In the genomic region with DNA sequence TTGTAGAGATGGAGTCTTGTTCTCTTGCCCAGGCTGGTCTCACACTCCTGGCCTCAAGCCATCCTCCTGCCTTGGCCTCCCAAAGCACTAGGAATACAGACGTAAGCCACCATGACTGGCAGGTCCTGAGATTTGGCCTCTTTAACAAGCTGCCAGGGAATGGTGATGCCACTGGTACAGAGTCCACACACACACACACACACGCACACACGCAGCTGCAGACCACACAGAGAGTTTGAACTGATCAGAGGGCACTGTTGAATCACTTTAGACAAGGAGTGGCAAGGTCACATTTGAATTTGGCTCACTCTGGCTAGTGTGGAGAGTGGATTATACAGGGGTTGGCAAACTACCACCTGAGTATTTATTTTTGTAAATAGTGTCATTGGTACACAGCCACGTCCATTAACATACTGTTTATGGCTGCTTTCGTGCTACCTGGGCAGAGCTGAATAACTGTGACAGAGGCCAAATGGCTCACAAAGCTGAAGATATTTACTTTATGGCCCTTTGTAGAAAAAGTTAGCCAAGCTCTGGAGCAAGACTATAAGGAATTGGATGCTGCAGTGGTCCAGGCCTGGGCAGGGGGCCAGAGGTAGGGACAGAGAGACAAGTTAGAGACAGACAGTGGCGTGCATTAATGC, we compare ENCODE assay signal across 1 cellular context.
TF ChIP-seq lines count a peak whose summit lies in the region.

No MANE protein-coding gene starts in this region.

TF ChIP-seq in HepG2, 621 proteins besides CTCF, POLR2A, EP300 and RAD21 (continued from another document and continues in another):
- TF ChIP-seq, protein P1, sequence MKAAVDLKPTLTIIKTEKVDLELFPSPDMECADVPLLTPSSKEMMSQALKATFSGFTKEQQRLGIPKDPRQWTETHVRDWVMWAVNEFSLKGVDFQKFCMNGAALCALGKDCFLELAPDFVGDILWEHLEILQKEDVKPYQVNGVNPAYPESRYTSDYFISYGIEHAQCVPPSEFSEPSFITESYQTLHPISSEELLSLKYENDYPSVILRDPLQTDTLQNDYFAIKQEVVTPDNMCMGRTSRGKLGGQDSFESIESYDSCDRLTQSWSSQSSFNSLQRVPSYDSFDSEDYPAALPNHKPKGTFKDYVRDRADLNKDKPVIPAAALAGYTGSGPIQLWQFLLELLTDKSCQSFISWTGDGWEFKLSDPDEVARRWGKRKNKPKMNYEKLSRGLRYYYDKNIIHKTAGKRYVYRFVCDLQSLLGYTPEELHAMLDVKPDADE (CRISPR knock-in tag; IDR thresholded peaks at IDR 0.05): no peak
- TF ChIP-seq, protein P2, sequence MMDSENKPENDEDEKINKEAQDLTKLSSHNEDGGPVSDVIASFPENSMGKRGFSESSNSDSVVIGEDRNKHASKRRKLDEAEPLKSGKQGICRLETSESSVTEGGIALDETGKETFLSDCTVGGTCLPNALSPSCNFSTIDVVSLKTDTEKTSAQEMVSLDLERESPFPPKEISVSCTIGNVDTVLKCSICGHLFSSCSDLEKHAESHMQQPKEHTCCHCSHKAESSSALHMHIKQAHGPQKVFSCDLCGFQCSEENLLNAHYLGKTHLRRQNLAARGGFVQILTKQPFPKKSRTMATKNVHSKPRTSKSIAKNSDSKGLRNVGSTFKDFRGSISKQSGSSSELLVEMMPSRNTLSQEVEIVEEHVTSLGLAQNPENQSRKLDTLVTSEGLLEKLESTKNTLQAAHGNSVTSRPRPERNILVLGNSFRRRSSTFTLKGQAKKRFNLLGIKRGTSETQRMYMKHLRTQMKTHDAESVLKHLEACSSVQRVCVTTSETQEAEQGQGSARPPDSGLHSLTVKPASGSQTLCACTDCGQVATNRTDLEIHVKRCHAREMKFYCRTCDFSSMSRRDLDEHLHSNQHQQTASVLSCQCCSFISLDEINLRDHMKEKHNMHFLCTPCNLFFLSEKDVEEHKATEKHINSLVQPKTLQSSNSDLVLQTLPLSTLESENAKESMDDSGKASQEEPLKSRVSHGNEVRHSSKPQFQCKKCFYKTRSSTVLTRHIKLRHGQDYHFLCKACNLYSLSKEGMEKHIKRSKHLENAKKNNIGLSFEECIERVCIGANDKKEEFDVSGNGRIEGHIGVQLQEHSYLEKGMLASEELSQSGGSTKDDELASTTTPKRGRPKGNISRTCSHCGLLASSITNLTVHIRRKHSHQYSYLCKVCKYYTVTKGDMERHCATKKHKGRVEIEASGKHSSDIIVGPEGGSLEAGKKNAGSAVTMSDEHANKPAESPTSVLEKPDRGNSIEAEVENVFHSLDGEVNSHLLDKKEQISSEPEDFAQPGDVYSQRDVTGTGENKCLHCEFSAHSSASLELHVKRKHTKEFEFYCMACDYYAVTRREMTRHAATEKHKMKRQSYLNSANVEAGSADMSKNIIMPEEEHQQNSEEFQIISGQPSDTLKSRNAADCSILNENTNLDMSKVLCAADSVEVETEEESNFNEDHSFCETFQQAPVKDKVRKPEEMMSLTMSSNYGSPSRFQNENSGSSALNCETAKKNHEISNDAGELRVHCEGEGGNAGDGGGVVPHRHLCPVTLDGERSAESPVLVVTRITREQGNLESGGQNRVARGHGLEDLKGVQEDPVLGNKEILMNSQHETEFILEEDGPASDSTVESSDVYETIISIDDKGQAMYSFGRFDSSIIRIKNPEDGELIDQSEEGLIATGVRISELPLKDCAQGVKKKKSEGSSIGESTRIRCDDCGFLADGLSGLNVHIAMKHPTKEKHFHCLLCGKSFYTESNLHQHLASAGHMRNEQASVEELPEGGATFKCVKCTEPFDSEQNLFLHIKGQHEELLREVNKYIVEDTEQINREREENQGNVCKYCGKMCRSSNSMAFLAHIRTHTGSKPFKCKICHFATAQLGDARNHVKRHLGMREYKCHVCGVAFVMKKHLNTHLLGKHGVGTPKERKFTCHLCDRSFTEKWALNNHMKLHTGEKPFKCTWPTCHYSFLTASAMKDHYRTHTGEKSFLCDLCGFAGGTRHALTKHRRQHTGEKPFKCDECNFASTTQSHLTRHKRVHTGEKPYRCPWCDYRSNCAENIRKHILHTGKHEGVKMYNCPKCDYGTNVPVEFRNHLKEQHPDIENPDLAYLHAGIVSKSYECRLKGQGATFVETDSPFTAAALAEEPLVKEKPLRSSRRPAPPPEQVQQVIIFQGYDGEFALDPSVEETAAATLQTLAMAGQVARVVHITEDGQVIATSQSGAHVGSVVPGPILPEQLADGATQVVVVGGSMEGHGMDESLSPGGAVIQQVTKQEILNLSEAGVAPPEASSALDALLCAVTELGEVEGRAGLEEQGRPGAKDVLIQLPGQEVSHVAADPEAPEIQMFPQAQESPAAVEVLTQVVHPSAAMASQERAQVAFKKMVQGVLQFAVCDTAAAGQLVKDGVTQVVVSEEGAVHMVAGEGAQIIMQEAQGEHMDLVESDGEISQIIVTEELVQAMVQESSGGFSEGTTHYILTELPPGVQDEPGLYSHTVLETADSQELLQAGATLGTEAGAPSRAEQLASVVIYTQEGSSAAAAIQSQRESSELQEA (CRISPR knock-in tag; IDR thresholded peaks at IDR 0.05; ENCODE audit: not compliant biosample characterization): no peak
- TF ChIP-seq NCOA2 (CRISPR knock-in tag; IDR thresholded peaks at IDR 0.05) (0 out of 2 replicates have a peak, but pooled peaks have one; percentile 19), PAWR (CRISPR knock-in tag; IDR thresholded peaks at IDR 0.05; ENCODE audit: borderline replicate concordance) (no peak), SRSF9 (IDR thresholded peaks at IDR 0.05; ENCODE audit: borderline replicate concordance, insufficient read depth, low read depth, low read length, poor library complexity, severe bottlenecking) (no peak), FOXJ3 (CRISPR knock-in tag; IDR thresholded peaks at IDR 0.05; ENCODE audit: borderline replicate concordance) (no peak), MED1 (CRISPR knock-in tag; IDR thresholded peaks at IDR 0.05) (peak; percentile 68), RBM39 (IDR thresholded peaks at IDR 0.05; ENCODE audit: low read depth, low read length, poor library complexity, severe bottlenecking) (no peak), FOXA1 (IDR thresholded peaks at IDR 0.05) (no peak), FOXA1 (CRISPR knock-in tag; IDR thresholded peaks at IDR 0.05) (peak; percentile 50; the same call in 1 of the 2 replicates), ZNF891 (CRISPR knock-in tag; IDR thresholded peaks at IDR 0.05) (no peak; the same call in 1 of the 2 replicates), ETV6 (CRISPR knock-in tag; conservative IDR thresholded peaks at IDR 0.05) (no peak), ZNF790 (CRISPR knock-in tag; IDR thresholded peaks at IDR 0.05; ENCODE audit: borderline replicate concordance) (no peak), ZNF451 (CRISPR knock-in tag; IDR thresholded peaks at IDR 0.05) (0 out of 2 replicates have a peak, but pooled peaks have one; percentile 39), ZNF333 (CRISPR knock-in tag; IDR thresholded peaks at IDR 0.05; ENCODE audit: borderline replicate concordance) (no peak), ZBTB7B (CRISPR knock-in tag; IDR thresholded peaks at IDR 0.05) (peak; percentile 64; the same call in 1 of the 2 replicates), NFRKB (IDR thresholded peaks at IDR 0.05) (no peak), PHB2 (IDR thresholded peaks at IDR 0.05; ENCODE audit: partially characterized antibody) (no peak), ZNF3 (CRISPR knock-in tag; IDR thresholded peaks at IDR 0.05) (no peak), NCOA5 (CRISPR knock-in tag; IDR thresholded peaks at IDR 0.05) (no peak), ZNF616 (CRISPR knock-in tag; IDR thresholded peaks at IDR 0.05; ENCODE audit: low read depth) (no peak), MXD4 (CRISPR knock-in tag; IDR thresholded peaks at IDR 0.05) (no peak), ZNF101 (CRISPR knock-in tag; IDR thresholded peaks at IDR 0.05; ENCODE audit: borderline replicate concordance, low read depth) (no peak), ZNF614 (CRISPR knock-in tag; IDR thresholded peaks at IDR 0.05; ENCODE audit: borderline replicate concordance) (peak; percentile 61; the same call in 1 of the 2 replicates), GABPB1 (CRISPR knock-in tag; IDR thresholded peaks at IDR 0.05) (no peak), NKX3-1 (CRISPR knock-in tag; IDR thresholded peaks at IDR 0.05) (no peak)
- TF ChIP-seq, protein P3, sequence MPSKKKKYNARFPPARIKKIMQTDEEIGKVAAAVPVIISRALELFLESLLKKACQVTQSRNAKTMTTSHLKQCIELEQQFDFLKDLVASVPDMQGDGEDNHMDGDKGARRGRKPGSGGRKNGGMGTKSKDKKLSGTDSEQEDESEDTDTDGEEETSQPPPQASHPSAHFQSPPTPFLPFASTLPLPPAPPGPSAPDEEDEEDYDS (CRISPR knock-in tag; IDR thresholded peaks at IDR 0.05): no peak
- TF ChIP-seq, protein P4, sequence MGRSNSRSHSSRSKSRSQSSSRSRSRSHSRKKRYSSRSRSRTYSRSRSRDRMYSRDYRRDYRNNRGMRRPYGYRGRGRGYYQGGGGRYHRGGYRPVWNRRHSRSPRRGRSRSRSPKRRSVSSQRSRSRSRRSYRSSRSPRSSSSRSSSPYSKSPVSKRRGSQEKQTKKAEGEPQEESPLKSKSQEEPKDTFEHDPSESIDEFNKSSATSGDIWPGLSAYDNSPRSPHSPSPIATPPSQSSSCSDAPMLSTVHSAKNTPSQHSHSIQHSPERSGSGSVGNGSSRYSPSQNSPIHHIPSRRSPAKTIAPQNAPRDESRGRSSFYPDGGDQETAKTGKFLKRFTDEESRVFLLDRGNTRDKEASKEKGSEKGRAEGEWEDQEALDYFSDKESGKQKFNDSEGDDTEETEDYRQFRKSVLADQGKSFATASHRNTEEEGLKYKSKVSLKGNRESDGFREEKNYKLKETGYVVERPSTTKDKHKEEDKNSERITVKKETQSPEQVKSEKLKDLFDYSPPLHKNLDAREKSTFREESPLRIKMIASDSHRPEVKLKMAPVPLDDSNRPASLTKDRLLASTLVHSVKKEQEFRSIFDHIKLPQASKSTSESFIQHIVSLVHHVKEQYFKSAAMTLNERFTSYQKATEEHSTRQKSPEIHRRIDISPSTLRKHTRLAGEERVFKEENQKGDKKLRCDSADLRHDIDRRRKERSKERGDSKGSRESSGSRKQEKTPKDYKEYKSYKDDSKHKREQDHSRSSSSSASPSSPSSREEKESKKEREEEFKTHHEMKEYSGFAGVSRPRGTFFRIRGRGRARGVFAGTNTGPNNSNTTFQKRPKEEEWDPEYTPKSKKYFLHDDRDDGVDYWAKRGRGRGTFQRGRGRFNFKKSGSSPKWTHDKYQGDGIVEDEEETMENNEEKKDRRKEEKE (IDR thresholded peaks at IDR 0.05): no peak
- TF ChIP-seq, protein P5, sequence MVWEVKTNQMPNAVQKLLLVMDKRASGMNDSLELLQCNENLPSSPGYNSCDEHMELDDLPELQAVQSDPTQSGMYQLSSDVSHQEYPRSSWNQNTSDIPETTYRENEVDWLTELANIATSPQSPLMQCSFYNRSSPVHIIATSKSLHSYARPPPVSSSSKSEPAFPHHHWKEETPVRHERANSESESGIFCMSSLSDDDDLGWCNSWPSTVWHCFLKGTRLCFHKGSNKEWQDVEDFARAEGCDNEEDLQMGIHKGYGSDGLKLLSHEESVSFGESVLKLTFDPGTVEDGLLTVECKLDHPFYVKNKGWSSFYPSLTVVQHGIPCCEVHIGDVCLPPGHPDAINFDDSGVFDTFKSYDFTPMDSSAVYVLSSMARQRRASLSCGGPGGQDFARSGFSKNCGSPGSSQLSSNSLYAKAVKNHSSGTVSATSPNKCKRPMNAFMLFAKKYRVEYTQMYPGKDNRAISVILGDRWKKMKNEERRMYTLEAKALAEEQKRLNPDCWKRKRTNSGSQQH (CRISPR knock-in tag; IDR thresholded peaks at IDR 0.05; ENCODE audit: low read depth): peak; percentile 84; the same call in 1 of the 2 replicates
- TF ChIP-seq, protein P6, sequence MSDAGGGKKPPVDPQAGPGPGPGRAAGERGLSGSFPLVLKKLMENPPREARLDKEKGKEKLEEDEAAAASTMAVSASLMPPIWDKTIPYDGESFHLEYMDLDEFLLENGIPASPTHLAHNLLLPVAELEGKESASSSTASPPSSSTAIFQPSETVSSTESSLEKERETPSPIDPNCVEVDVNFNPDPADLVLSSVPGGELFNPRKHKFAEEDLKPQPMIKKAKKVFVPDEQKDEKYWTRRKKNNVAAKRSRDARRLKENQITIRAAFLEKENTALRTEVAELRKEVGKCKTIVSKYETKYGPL (CRISPR knock-in tag; IDR thresholded peaks at IDR 0.05): no peak
- TF ChIP-seq, protein P7, sequence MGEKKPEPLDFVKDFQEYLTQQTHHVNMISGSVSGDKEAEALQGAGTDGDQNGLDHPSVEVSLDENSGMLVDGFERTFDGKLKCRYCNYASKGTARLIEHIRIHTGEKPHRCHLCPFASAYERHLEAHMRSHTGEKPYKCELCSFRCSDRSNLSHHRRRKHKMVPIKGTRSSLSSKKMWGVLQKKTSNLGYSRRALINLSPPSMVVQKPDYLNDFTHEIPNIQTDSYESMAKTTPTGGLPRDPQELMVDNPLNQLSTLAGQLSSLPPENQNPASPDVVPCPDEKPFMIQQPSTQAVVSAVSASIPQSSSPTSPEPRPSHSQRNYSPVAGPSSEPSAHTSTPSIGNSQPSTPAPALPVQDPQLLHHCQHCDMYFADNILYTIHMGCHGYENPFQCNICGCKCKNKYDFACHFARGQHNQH (CRISPR knock-in tag; IDR thresholded peaks at IDR 0.05): peak; percentile 31; the same call in 1 of the 2 replicates
- TF ChIP-seq, protein P8, sequence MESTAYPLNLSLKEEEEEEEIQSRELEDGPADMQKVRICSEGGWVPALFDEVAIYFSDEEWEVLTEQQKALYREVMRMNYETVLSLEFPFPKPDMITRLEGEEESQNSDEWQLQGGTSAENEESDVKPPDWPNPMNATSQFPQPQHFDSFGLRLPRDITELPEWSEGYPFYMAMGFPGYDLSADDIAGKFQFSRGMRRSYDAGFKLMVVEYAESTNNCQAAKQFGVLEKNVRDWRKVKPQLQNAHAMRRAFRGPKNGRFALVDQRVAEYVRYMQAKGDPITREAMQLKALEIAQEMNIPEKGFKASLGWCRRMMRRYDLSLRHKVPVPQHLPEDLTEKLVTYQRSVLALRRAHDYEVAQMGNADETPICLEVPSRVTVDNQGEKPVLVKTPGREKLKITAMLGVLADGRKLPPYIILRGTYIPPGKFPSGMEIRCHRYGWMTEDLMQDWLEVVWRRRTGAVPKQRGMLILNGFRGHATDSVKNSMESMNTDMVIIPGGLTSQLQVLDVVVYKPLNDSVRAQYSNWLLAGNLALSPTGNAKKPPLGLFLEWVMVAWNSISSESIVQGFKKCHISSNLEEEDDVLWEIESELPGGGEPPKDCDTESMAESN (CRISPR knock-in tag; conservative IDR thresholded peaks at IDR 0.05): no peak
- TF ChIP-seq, protein P9, sequence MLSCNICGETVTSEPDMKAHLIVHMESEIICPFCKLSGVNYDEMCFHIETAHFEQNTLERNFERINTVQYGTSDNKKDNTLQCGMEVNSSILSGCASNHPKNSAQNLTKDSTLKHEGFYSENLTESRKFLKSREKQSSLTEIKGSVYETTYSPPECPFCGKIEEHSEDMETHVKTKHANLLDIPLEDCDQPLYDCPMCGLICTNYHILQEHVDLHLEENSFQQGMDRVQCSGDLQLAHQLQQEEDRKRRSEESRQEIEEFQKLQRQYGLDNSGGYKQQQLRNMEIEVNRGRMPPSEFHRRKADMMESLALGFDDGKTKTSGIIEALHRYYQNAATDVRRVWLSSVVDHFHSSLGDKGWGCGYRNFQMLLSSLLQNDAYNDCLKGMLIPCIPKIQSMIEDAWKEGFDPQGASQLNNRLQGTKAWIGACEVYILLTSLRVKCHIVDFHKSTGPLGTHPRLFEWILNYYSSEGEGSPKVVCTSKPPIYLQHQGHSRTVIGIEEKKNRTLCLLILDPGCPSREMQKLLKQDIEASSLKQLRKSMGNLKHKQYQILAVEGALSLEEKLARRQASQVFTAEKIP (CRISPR knock-in tag; IDR thresholded peaks at IDR 0.05; ENCODE audit: borderline replicate concordance): no peak
- TF ChIP-seq, protein P10, sequence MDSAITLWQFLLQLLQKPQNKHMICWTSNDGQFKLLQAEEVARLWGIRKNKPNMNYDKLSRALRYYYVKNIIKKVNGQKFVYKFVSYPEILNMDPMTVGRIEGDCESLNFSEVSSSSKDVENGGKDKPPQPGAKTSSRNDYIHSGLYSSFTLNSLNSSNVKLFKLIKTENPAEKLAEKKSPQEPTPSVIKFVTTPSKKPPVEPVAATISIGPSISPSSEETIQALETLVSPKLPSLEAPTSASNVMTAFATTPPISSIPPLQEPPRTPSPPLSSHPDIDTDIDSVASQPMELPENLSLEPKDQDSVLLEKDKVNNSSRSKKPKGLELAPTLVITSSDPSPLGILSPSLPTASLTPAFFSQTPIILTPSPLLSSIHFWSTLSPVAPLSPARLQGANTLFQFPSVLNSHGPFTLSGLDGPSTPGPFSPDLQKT (CRISPR knock-in tag; IDR thresholded peaks at IDR 0.05; ENCODE audit: borderline replicate concordance): no peak
